In the genomic region with DNA sequence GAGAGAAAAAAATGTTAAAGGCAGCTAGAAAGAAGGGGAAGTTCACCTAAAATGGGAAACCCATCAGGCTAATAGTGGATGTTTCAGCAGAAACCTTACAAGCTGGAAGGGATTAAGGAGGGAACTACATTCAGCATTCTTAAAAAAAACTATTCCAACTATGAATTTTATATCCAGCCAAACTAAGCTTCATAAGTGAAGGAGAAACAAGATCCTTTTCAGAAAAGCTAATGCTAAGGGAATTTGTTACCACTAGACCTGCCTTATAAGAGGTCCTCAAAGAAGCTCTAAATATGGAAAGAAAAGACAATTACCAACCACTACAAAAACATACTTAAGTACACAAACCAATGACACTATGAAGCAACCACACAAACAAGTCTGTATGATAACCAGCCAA, we compare ENCODE assay signal across 28 cellular contexts.
"Had no signal": no experiment of that assay in that cellular context is flagged by ENCODE, and none has a peak within 500 bp of the region (broad histone marks: within the 10 kb centered on the region; RNA-seq: fewer than 3 reads in every experiment).

No MANE protein-coding gene starts in this region.

- DNase-seq: stimulated activated CD4-positive, alpha-beta T cell treated with anti-CD3 and anti-CD28 coated beads, Interleukin-2, amount 100 ng/mL, for 48 hours; stimulated activated CD4-positive, alpha-beta T cell treated with anti-CD3 and anti-CD28 coated beads, Interleukin-4, amount 100 ng/mL, for 1 hour; stimulated activated CD4-positive, alpha-beta T cell treated with anti-CD3 and anti-CD28 coated beads, Interleukin-4, amount 100 ng/mL, for 24 hours; stimulated activated CD4-positive, alpha-beta T cell treated with anti-CD3 and anti-CD28 coated beads, Interleukin-4, amount 100 ng/mL, for 4 hours; stimulated activated CD8-positive, alpha-beta memory T cell treated with anti-CD3 and anti-CD28 coated beads, Interleukin-4, amount 100 ng/mL, for 48 hours; stimulated activated naive B cell treated with anti-CD40 and anti-IgM and Interleukin-4, amounts not matched to agents 10 μg/mL and 1 μg/mL and 100 μg/mL, for 72 hours; stimulated activated naive CD4-positive, alpha-beta T cell; stimulated activated naive CD4-positive, alpha-beta T cell treated with Interleukin-2 at 50 U/mL for 16 hours; stimulated activated naive CD8-positive, alpha-beta T cell treated with anti-CD3 and anti-CD28 coated beads, Interleukin-15, amount 100 ng/mL, for 72 hours; stimulated activated naive CD8-positive, alpha-beta T cell treated with anti-CD3 and anti-CD28 coated beads, Interleukin-15, Interleukin-2, amounts not matched to agents 100 U/mL and 50 U/mL, for 24 hours; stomach; substantia nigra; testis; thyroid gland; tibial artery; transverse colon; trophoblast cell; upper lobe of left lung; upper lobe of right lung; uterus had no signal

- H3K4me1 Mint-ChIP-seq: stimulated activated effector memory CD8-positive, alpha-beta T cell treated with anti-CD3 and anti-CD28 coated beads, Interleukin-12 subunit alpha, Interleukin-12 subunit beta, amount 100 ng/mL, for 72 hours; stimulated activated memory B cell treated with anti-CD40 and anti-IgM and Interleukin-4, amounts not matched to agents 10 μg/mL and 1 μg/mL and 100 μg/mL, for 72 hours; stimulated activated naive B cell treated with anti-CD40 and anti-IgM and Interleukin-4, amounts not matched to agents 10 μg/mL and 1 μg/mL and 100 μg/mL, for 72 hours; stimulated activated naive CD8-positive, alpha-beta T cell treated with anti-CD3 and anti-CD28 coated beads, Interleukin-15, amount 100 ng/mL, for 72 hours had no signal

- H3K4me1 ChIP-seq: stomach, suprapubic skin, testis, thyroid gland, tibial artery, tibial nerve, transverse colon, upper lobe of left lung, upper lobe of right lung, uterus, vagina had no signal

- H3K27me3 ChIP-seq: stomach, suprapubic skin, testis, thyroid gland, tibial artery, tibial nerve, transverse colon, upper lobe of left lung, upper lobe of right lung, uterus, vagina had no signal

- H3K4me3 Mint-ChIP-seq: stimulated activated effector memory CD8-positive, alpha-beta T cell treated with anti-CD3 and anti-CD28 coated beads, Interleukin-12 subunit alpha, Interleukin-12 subunit beta, amount 100 ng/mL, for 72 hours; stimulated activated memory B cell treated with anti-CD40 and anti-IgM and Interleukin-4, amounts not matched to agents 10 μg/mL and 1 μg/mL and 100 μg/mL, for 72 hours; stimulated activated naive B cell treated with anti-CD40 and anti-IgM and Interleukin-4, amounts not matched to agents 10 μg/mL and 1 μg/mL and 100 μg/mL, for 72 hours; stimulated activated naive CD8-positive, alpha-beta T cell treated with anti-CD3 and anti-CD28 coated beads, Interleukin-15, amount 100 ng/mL, for 72 hours; stimulated activated naive CD8-positive, alpha-beta T cell treated with anti-CD3 and anti-CD28 coated beads, Interleukin-15, Interleukin-2, amounts not matched to agents 100 ng/mL and 50 ng/mL, for 24 hours; type B pancreatic cell had no signal

- H3K27ac Mint-ChIP-seq: stimulated activated effector memory CD8-positive, alpha-beta T cell treated with anti-CD3 and anti-CD28 coated beads, Interleukin-12 subunit alpha, Interleukin-12 subunit beta, amount 100 ng/mL, for 72 hours; stimulated activated memory B cell treated with anti-CD40 and anti-IgM and Interleukin-4, amounts not matched to agents 10 μg/mL and 1 μg/mL and 100 μg/mL, for 72 hours; stimulated activated naive B cell treated with anti-CD40 and anti-IgM and Interleukin-4, amounts not matched to agents 10 μg/mL and 1 μg/mL and 100 μg/mL, for 72 hours; stimulated activated naive CD8-positive, alpha-beta T cell treated with anti-CD3 and anti-CD28 coated beads, Interleukin-15, amount 100 ng/mL, for 72 hours; stimulated activated naive CD8-positive, alpha-beta T cell treated with anti-CD3 and anti-CD28 coated beads, Interleukin-15, Interleukin-2, amounts not matched to agents 100 ng/mL and 50 ng/mL, for 24 hours; type B pancreatic cell had no signal

- H3K4me3 ChIP-seq: stomach, suprapubic skin, testis, thoracic aorta, thyroid gland, tibial artery, tibial nerve, transverse colon, upper lobe of left lung, upper lobe of right lung, uterus, vagina had no signal

- H3K9me3 ChIP-seq: testis, thyroid gland, transverse colon, vagina had no signal

- H3K36me3 Mint-ChIP-seq: stimulated activated effector memory CD8-positive, alpha-beta T cell treated with anti-CD3 and anti-CD28 coated beads, Interleukin-12 subunit alpha, Interleukin-12 subunit beta, amount 100 ng/mL, for 72 hours; stimulated activated memory B cell treated with anti-CD40 and anti-IgM and Interleukin-4, amounts not matched to agents 10 μg/mL and 1 μg/mL and 100 μg/mL, for 72 hours; stimulated activated naive B cell treated with anti-CD40 and anti-IgM and Interleukin-4, amounts not matched to agents 10 μg/mL and 1 μg/mL and 100 μg/mL, for 72 hours; type B pancreatic cell had no signal

- H3K36me3 ChIP-seq: stomach, suprapubic skin, thoracic aorta, thyroid gland, tibial artery, tibial nerve, transverse colon, upper lobe of left lung, upper lobe of right lung, uterus, vagina had no signal

- H3K27ac ChIP-seq: stomach, suprapubic skin, testis, thoracic aorta, thyroid gland, tibial artery, tibial nerve, transverse colon, upper lobe of left lung, upper lobe of right lung, uterus, vagina had no signal

- H3K27me3 Mint-ChIP-seq: stimulated activated memory B cell treated with anti-CD40 and anti-IgM and Interleukin-4, amounts not matched to agents 10 μg/mL and 1 μg/mL and 100 μg/mL, for 72 hours; stimulated activated naive B cell treated with anti-CD40 and anti-IgM and Interleukin-4, amounts not matched to agents 10 μg/mL and 1 μg/mL and 100 μg/mL, for 72 hours; stimulated activated naive CD8-positive, alpha-beta T cell treated with anti-CD3 and anti-CD28 coated beads, Interleukin-15, Interleukin-2, amounts not matched to agents 100 ng/mL and 50 ng/mL, for 24 hours; type B pancreatic cell had no signal
